In the genomic region with DNA sequence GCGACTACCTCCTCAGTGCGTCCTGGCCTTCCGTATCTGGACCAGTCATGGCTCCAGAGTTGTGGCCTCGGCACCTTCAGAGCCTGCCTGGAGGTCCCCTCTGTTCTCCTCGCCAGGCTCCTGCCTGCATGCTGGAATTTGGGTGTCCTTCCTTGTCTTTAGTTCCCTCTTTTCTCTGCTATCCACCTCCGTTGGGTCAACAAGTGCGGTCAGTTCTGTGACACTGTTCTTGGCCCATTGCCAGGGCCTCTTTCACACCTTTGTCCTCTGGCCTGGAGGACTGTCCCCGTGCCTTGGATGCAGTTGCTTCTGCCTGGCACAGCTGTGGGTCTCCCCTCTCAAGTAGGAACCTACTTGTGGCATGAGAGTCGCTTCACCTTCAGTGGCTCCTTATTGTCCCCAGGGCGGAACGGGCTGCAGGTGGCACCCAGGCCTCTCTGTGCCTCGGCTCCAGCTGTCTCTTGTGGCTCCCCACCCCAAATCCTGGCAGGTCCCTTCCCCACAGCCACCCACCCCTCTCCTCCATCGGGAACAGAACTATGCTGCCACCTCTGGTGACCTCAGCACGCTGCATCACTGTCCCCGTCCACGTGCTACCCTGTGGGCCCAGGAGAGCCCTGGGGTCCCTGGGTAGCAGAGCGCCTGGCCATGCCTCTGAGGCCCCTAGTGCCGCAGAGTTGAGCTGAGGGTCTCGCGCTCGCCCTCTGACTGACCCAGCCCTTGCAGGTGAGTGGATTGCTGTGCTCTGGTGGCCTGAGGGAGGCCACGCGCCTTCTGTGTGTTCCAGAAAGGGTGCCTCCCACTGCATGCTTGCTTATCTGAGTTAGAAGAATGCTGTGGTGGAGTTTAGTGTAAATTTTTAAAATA, we compare ENCODE assay signal across 8 cellular contexts. TPM values are rescaled to one million over a fixed set of nuclear protein-coding genes. Genes with fewer than 3 reads are reported as not detected.
A peak's percentile ranks its signal among the peaks of the same experiment; 100 is the strongest.
DNase-seq lines count a peak whose midpoint lies in the region; ATAC-seq and TF ChIP-seq lines count a peak whose summit lies in the region.

No MANE protein-coding gene starts in this region.

- TF ChIP-seq CTCF in HFFc6 (IDR thresholded peaks at IDR 0.05) (peak; percentile 59), mucosa of descending colon (IDR thresholded peaks at IDR 0.05) (no peak)

- no peaks in the 10 kb centered on the region for H3K9me3 ChIP-seq in mucosa of descending colon

- no peak overlapping the region for H3K4me3 Mint-ChIP-seq in HFFc6

- H3K36me3 ChIP-seq in mucosa of descending colon (ENCODE audit: low read depth), result peaks cover 2% of the 10 kb centered on the region

- H3K27me3 Mint-ChIP-seq in HFFc6 (ENCODE audit: insufficient read depth), result peaks cover 2% of the 10 kb centered on the region

- no peak overlapping the region for H3K27ac Mint-ChIP-seq in HFFc6

- DNase-seq in COR-L47 (lab: John Stamatoyannopoulos, UW) (peak; percentile 18), HFFc6 (no peak), amniotic epithelial cell (ENCODE audit: low read depth) (peak; percentile 38), mucosa of descending colon (peak in 2 of 3 donors; percentile 33 to 34), DMS153 treated with DMSO at 0.1 percent for 48 hours (lab: John Stamatoyannopoulos, UW; ENCODE audit: unreplicated experiment) (no peak)
- DNase-seq in activated effector memory CD4-positive, alpha-beta T cell treated with Interleukin-2 at 50 U/mL for 16 hours, result no peak

- H3K4me1 ChIP-seq in mucosa of descending colon (ENCODE audit: low read depth), result peaks cover 25% of the 10 kb centered on the region

- peaks cover 45% of the 10 kb centered on the region for H3K4me1 Mint-ChIP-seq in HFFc6 (ENCODE audit: low read depth)

- H3K9me3 Mint-ChIP-seq in HFFc6, result no peaks in the 10 kb centered on the region

- intact Hi-C loops in mucosa of descending colon (cut with DNase I, micrococcal nuclease), result no loop called here

- no peak overlapping the region for H3K4me3 ChIP-seq in mucosa of descending colon

- H3K36me3 Mint-ChIP-seq in HFFc6 (ENCODE audit: low read depth), result peaks cover 29% of the 10 kb centered on the region

- ATAC-seq in mucosa of descending colon (no peak), HG03460 (IDR thresholded peaks at IDR 0.05; ENCODE audit: unreplicated experiment) (no peak), HG03108 (IDR thresholded peaks at IDR 0.05; ENCODE audit: unreplicated experiment) (no peak)

RNA-seq across cellular contexts. Expression of gene DGCR8, which starts 4.7 kb away (rescaled TPM):
- total RNA-seq in HFFc6 (2021; fragmentation: NEBNext Ultra II Directional; extraction: Animal tissue kit (Norgen Biotek cat#: 25700)), result 10 to 100 TPM; 19.8 to 24.5 (median 22.0) TPM
- total RNA-seq in mucosa of descending colon, result 10 to 100 TPM; 39.0 to 48.8 (median 48.4) TPM

RNA-seq across cellular contexts. Expression of gene RANBP1, which starts 31.1 kb away (rescaled TPM):
- 100 to 1,000 TPM; 177 to 231 (median 226) TPM for total RNA-seq in HFFc6 (2021; fragmentation: NEBNext Ultra II Directional; extraction: Animal tissue kit (Norgen Biotek cat#: 25700))
- total RNA-seq in mucosa of descending colon, result 100 to 1,000 TPM in 1 of 3 donors, 10 to 100 TPM in 2; 58.4 to 102 (median 66.0) TPM

RNA-seq across cellular contexts. Expression of gene TRMT2A, which starts 32.2 kb away (rescaled TPM):
- total RNA-seq in HFFc6 (2021; fragmentation: NEBNext Ultra II Directional; extraction: Animal tissue kit (Norgen Biotek cat#: 25700)), result 10 to 100 TPM; 31.1 to 44.9 (median 38.5) TPM
- 10 to 100 TPM; 34.4 to 50.0 (median 37.6) TPM for total RNA-seq in mucosa of descending colon

RNA-seq across cellular contexts. Expression of gene ZDHHC8, which starts 46.8 kb away (rescaled TPM):
- total RNA-seq in HFFc6 (2021; fragmentation: NEBNext Ultra II Directional; extraction: Animal tissue kit (Norgen Biotek cat#: 25700)), result 100 to 1,000 TPM in 3 of 6 experiments, 10 to 100 TPM in 3; 91.8 to 119 (median 99.1) TPM
- 10 to 100 TPM; 27.7 to 53.0 (median 42.2) TPM for total RNA-seq in mucosa of descending colon

Comparison
In these comparisons a context has a peak if more than half of its experiments do, and no peak if none do; other contexts are left out.
1. DNase-seq: peak in COR-L47 (single experiment), amniotic epithelial cell (single experiment) and mucosa of descending colon (2 of 3); none in HFFc6 (single experiment), DMS153 treated with DMSO at 0.1 percent for 48 hours (single experiment) and activated effector memory CD4-positive, alpha-beta T cell treated with Interleukin-2 at 50 U/mL for 16 hours (single experiment).